In the genomic region with DNA sequence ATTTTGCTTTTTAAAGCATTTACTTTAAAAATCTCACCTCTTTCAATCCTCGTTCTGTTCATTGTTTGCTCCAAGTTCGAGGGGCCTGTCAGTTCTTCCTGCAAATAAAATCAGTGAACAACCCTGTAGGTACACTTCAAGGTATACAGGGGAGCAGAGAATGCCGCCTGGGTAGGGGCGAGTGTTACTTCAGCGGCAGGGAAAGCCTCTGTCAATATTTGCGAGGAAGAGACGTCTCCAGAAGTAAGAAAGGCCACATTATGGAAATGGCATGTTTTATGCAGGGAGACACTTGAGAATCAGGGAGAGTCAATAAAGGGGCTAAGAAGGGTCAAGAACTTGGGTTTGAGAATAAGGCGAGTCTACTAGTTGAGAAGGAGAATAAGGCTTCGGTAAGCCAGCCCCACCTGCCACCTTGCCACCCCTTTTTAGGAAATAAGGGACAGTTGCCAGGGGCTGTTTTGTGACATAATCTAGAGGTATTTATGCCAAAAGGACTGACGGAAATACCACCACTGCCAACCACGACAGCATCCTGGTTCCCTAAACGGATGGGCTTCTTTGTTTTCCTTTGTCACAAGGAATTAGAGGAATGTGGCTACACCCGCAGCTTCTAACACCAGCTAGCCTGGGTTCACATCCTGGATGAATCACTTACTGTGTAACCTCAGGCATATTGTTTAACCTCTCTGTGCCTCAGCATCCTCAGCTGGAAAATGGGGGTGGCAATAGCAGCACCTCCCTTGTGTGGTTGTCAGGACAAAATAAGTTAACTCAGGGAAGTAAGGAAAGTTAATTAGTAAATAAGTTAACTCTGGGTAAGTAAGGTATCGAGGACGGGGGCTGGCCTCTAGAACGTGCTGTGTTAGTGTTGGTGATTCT, we compare ENCODE assay signal across 11 cellular contexts.
A peak's percentile ranks its signal among the peaks of the same experiment; 100 is the strongest.
DNase-seq lines count a peak whose midpoint lies in the region; ATAC-seq and TF ChIP-seq lines count a peak whose summit lies in the region.
"Had no signal": no experiment of that assay in that cellular context is flagged by ENCODE, and none has a peak within 500 bp of the region (broad histone marks: within the 10 kb centered on the region; RNA-seq: fewer than 3 reads in every experiment).

No MANE protein-coding gene starts in this region.

- TF ChIP-seq CTCF in HFF-Myc (IDR thresholded peaks at IDR 0.05; ENCODE audit: low read depth, low read length, missing control alignments): no peak
- TF ChIP-seq CTCF in CD4-positive, alpha-beta T cell (IDR thresholded peaks at IDR 0.05): no peak

- no peaks in the 10 kb centered on the region for H3K9me3 Mint-ChIP-seq in CD4-positive, alpha-beta T cell

- H3K4me1 Mint-ChIP-seq in CD4-positive, alpha-beta T cell (ENCODE audit: low read depth): peaks cover 13% of the 10 kb centered on the region

- no peak overlapping the region for H3K4me3 ChIP-seq in HFF-Myc (replicated peaks; ENCODE audit: low read depth, low read length)
- H3K4me3 ChIP-seq: GM12878, mucosa of descending colon had no signal

- POLR2A ChIA-PET in CD4-positive, alpha-beta T cell (lab: Charles Lee): no interaction called here

- H3K27me3 ChIP-seq in CD4-positive, alpha-beta T cell (ENCODE audit: control insufficient read depth, insufficient read depth, low read length): no peaks in the 10 kb centered on the region

- DNase-seq in A172 (ENCODE audit: low spot score) (peak; percentile 92), HFF-Myc (ENCODE audit: extremely low read depth, low read depth) (peak; percentile 37), iPS DF 4.7 (ENCODE audit: extremely low read depth, low spot score) (peak; percentile 87), GM19238 (ENCODE audit: insufficient read length, low spot score) (no peak), NCI-H446 treated with DMSO at 0.1 percent for 48 hours (lab: John Stamatoyannopoulos, UW) (no peak)
- peak; percentile 34 for DNase-seq in activated CD8-positive, alpha-beta memory T cell treated with anti-CD3 and anti-CD28 coated beads, Interleukin-2, amount 50 U/mL, for 48 hours
- DNase-seq in CD4-positive, alpha-beta T cell: no peak
- no peak for DNase-seq in central memory CD4-positive, alpha-beta T cell
- DNase-seq: mucosa of descending colon, NCI-H1417 treated with DMSO at 0.1 percent for 48 hours had no signal

- no peaks in the 10 kb centered on the region for H3K27me3 Mint-ChIP-seq in CD4-positive, alpha-beta T cell

- CTCF ChIA-PET in CD4-positive, alpha-beta T cell (lab: Charles Lee): no interaction called here

- no peak overlapping the region for H3K27ac ChIP-seq in CD4-positive, alpha-beta T cell (ENCODE audit: low read depth, low read length)

- peaks cover 8% of the 10 kb centered on the region for H3K9me3 ChIP-seq in CD4-positive, alpha-beta T cell (ENCODE audit: control insufficient read depth, low read length)

- H3K36me3 Mint-ChIP-seq in CD4-positive, alpha-beta T cell (ENCODE audit: low read depth): no peaks in the 10 kb centered on the region

- no peak overlapping the region for H3K4me3 Mint-ChIP-seq in CD4-positive, alpha-beta T cell

- no peak for ATAC-seq in CD4-positive, alpha-beta T cell (ENCODE audit: poor library complexity)
- ATAC-seq: GM12878 had no signal

- intact Hi-C loops in CD4-positive, alpha-beta T cell (cut with DNase I, micrococcal nuclease): no loop called here

- no peak overlapping the region for H3K27ac Mint-ChIP-seq in CD4-positive, alpha-beta T cell

Comparison
In these comparisons a context has a peak if more than half of its experiments do, and no peak if none do; other contexts are left out.
1. DNase-seq: peak in A172 (single experiment), HFF-Myc (single experiment), activated CD8-positive, alpha-beta memory T cell treated with anti-CD3 and anti-CD28 coated beads, Interleukin-2, amount 50 U/mL, for 48 hours (single experiment) and iPS DF 4.7 (single experiment); none in GM19238 (single experiment), CD4-positive, alpha-beta T cell (0 of 10), central memory CD4-positive, alpha-beta T cell (single experiment) and NCI-H446 treated with DMSO at 0.1 percent for 48 hours (single experiment).